In genomic region chr14:91396959-91397815, GRCh38 we compare ENCODE assay signal across 8 cellular contexts. TPM values are rescaled to one million over a fixed set of nuclear protein-coding genes. Genes with fewer than 3 reads are reported as not detected.
DNase-seq lines count a peak whose midpoint lies in the region; ATAC-seq and TF ChIP-seq lines count a peak whose summit lies in the region.

No MANE protein-coding gene starts in this region.

- ATAC-seq in GM21447 (IDR thresholded peaks at IDR 0.05; ENCODE audit: unreplicated experiment), result peak; percentile 81
- peak; percentile 45 to 71 for ATAC-seq in right cardiac atrium
- ATAC-seq in HG02840 (IDR thresholded peaks at IDR 0.05; ENCODE audit: low FRiP score, unreplicated experiment), result no peak

- H3K4me3 ChIP-seq in GM06990 (replicated peaks; ENCODE audit: low read depth, low read length), result peak overlapping the region; percentile 50
- no peak overlapping the region for H3K4me3 ChIP-seq in right cardiac atrium (ENCODE audit: low read length)
- H3K4me3 ChIP-seq in stomach smooth muscle (ENCODE audit: low read length in 2 of 2), result no peak overlapping the region

- peaks cover 4% of the 10 kb centered on the region for H3K4me1 ChIP-seq in right cardiac atrium (ENCODE audit: control insufficient read depth, insufficient read depth, low read length)
- peaks cover 11% of the 10 kb centered on the region for H3K4me1 ChIP-seq in stomach smooth muscle (ENCODE audit: control insufficient read depth, insufficient read depth, low read length)

- H3K27me3 ChIP-seq in GM06990 (replicated peaks; ENCODE audit: control insufficient read depth, insufficient read depth, low read length) (no peaks in the 10 kb centered on the region), right cardiac atrium (ENCODE audit: control insufficient read depth, insufficient read depth) (no peaks in the 10 kb centered on the region), stomach smooth muscle (ENCODE audit: control insufficient read depth in 1 of 2, insufficient read depth in 2 of 2, low read length in 2 of 2) (peaks cover 0 to 4% of the 10 kb centered on the region in 2 donors)

- H3K9ac ChIP-seq in stomach smooth muscle (ENCODE audit: low read length in 2 of 2), result no peak overlapping the region

- no peaks in the 10 kb centered on the region for H3K9me3 ChIP-seq in right cardiac atrium (ENCODE audit: control insufficient read depth, low read length)
- H3K9me3 ChIP-seq in stomach smooth muscle (ENCODE audit: control insufficient read depth in 2 of 2, low read length in 2 of 2), result no peaks in the 10 kb centered on the region

- WGBS in right cardiac atrium, result 50% methylated on average over 15 of the region's 15 CpGs

- H3K36me3 ChIP-seq in GM06990 (ENCODE audit: control insufficient read depth, insufficient read depth, low read length) (peaks cover 4% of the 10 kb centered on the region), stomach smooth muscle (ENCODE audit: control insufficient read depth in 2 of 2, insufficient read depth in 2 of 2, low read length in 2 of 2) (no peaks in the 10 kb centered on the region)

- DNase-seq in GM06990 (ENCODE audit: extremely low read depth, insufficient read length) (peak; percentile 73), KG1 (lab: John Stamatoyannopoulos, UW) (peak; percentile 34), right cardiac atrium (peak in 1 of 3 donors; percentile 42), NCI-H187 (lab: John Stamatoyannopoulos, UW) (no peak)
- peak; percentile 70 to 76 for DNase-seq in activated CD4-positive, alpha-beta T cell treated with anti-CD3 and anti-CD28 coated beads, Interleukin-2, amount 50 U/mL, for 48 hours

- H3K27ac ChIP-seq in right cardiac atrium (ENCODE audit: low read length), result no peak overlapping the region
- H3K27ac ChIP-seq in stomach smooth muscle (ENCODE audit: low read length), result peak overlapping the region; percentile 11

- TF ChIP-seq CTCF in GM06990 (IDR thresholded peaks at IDR 0.05; ENCODE audit: insufficient read depth, low read length, poor library complexity, severe bottlenecking), result no peak

- intact Hi-C loops in right cardiac atrium (cut with DNase I), result no loop called here

RNA-seq across cellular contexts. Expression of gene CCDC88C, which starts 20.4 kb away (rescaled TPM):
- total RNA-seq in right cardiac atrium, result 1 to 10 TPM; 2.5 to 5.4 (median 4.8) TPM
- polyA plus RNA-seq in right cardiac atrium, result 2.5 TPM

Comparison
In these comparisons a context has a peak if more than half of its experiments do, and no peak if none do; other contexts are left out.
1. DNase-seq: peak in GM06990 (single experiment), KG1 (single experiment) and activated CD4-positive, alpha-beta T cell treated with anti-CD3 and anti-CD28 coated beads, Interleukin-2, amount 50 U/mL, for 48 hours (2 of 2); none in NCI-H187 (0 of 2).